ENCODE assay signal across 26 cellular contexts in genomic region chr14:76117789-76118188, GRCh38. TPM values are rescaled to one million over a fixed set of nuclear protein-coding genes. Genes with fewer than 3 reads are reported as not detected.
DNase-seq lines count a peak whose midpoint lies in the region; ATAC-seq and TF ChIP-seq lines count a peak whose summit lies in the region.
"Had no signal": no experiment of that assay in that cellular context is flagged by ENCODE, and none has a peak within 500 bp of the region (broad histone marks: within the 10 kb centered on the region; RNA-seq: fewer than 3 reads in every experiment).

No MANE protein-coding gene starts in this region.

- DNase-seq in DMS 273 treated with DMSO at 0.1 percent for 48 hours (lab: John Stamatoyannopoulos, UW), result peak; percentile 38
- DNase-seq in NCI-H146 (lab: John Stamatoyannopoulos, UW), result peak; percentile 90
- peak; percentile 77 for DNase-seq in NCI-H345 treated with DMSO at 0.1 percent for 48 hours (lab: John Stamatoyannopoulos, UW; ENCODE audit: unreplicated experiment)
- no peak for DNase-seq in endodermal cell
- DNase-seq in GM03348 (ENCODE audit: low spot score), result no peak
- DNase-seq: ACHN; activated B cell treated with CpG ODN at 0.5 μM for 24 hours; activated CD8-positive, alpha-beta T cell treated with anti-CD3 and anti-CD28 coated beads, Interleukin-2, amount 10 ng/mL, durations not matched to agents 7 days and 5 days; activated T-cell treated with anti-CD3 and anti-CD28 coated beads, Interleukin-2, amount 50 U/mL, for 48 hours; cerebellar nuclear complex; effector CD4-positive, alpha-beta T cell; esophagus squamous epithelium; left cardiac atrium; NCI-H1048; NCI-H526; stimulated activated CD8-positive, alpha-beta memory T cell treated with anti-CD3 and anti-CD28 coated beads, Interleukin-4, amount 100 ng/mL, for 48 hours had no signal

- WGBS in endodermal cell (ENCODE audit: insufficient coverage in 1 of 2, insufficient read length in 1 of 2), 2 experiments, result 84 to 93% methylated on average over 6 to 9 of the region's 9 CpGs

- TF ChIP-seq CTCF in endodermal cell (conservative IDR thresholded peaks at IDR 0.05), result no peak

- peaks cover 6% of the 10 kb centered on the region for H3K27me3 Mint-ChIP-seq in endodermal cell (ENCODE audit: insufficient read depth)
- peaks cover 18% of the 10 kb centered on the region for H3K27me3 Mint-ChIP-seq in activated T-helper 17 cell treated with anti-CD3 and anti-CD28 coated beads, Interleukin-2, amount 50 U/mL, for 72 hours

- H3K36me3 ChIP-seq in endodermal cell (ENCODE audit: control insufficient read depth, insufficient read depth, low read length), result no peaks in the 10 kb centered on the region
- H3K36me3 ChIP-seq: esophagus squamous epithelium, vagina had no signal

- peak overlapping the region; percentile 38 for H3K27ac ChIP-seq in endodermal cell (ENCODE audit: low read depth, low read length)
- H3K27ac ChIP-seq: esophagus squamous epithelium, KMS-11, vagina had no signal

- peaks cover 23% of the 10 kb centered on the region for H3K4me1 Mint-ChIP-seq in endodermal cell
- no peaks in the 10 kb centered on the region for H3K4me1 Mint-ChIP-seq in activated T-helper 17 cell treated with anti-CD3 and anti-CD28 coated beads, Interleukin-2, amount 50 U/mL, for 72 hours
- H3K4me1 Mint-ChIP-seq: activated B cell treated with CpG ODN at 0.5 μM for 24 hours, CD14-positive monocyte had no signal

- no peaks in the 10 kb centered on the region for H3K9me3 Mint-ChIP-seq in endodermal cell
- no peaks in the 10 kb centered on the region for H3K9me3 Mint-ChIP-seq in activated T-helper 17 cell treated with anti-CD3 and anti-CD28 coated beads, Interleukin-2, amount 50 U/mL, for 72 hours
- H3K9me3 Mint-ChIP-seq: activated B cell treated with CpG ODN at 0.5 μM for 24 hours; activated naive CD4-positive, alpha-beta T cell treated with anti-CD3 and anti-CD28 coated beads, Interleukin-2, amount 50 U/mL, for 72 hours; nephron; T-helper 2 cell treated with Interferon-gamma antibody and Interleukin-4, amounts not matched to agents 5 μg/mL and 100 μg/mL, for 36 hours had no signal

- no peak overlapping the region for H3K4me3 Mint-ChIP-seq in endodermal cell
- H3K4me3 Mint-ChIP-seq in activated T-helper 17 cell treated with anti-CD3 and anti-CD28 coated beads, Interleukin-2, amount 50 U/mL, for 72 hours, result no peak overlapping the region
- H3K4me3 Mint-ChIP-seq: activated B cell treated with CpG ODN at 0.5 μM for 24 hours; activated CD8-positive, alpha-beta T cell treated with anti-CD3 and anti-CD28 coated beads, Interleukin-2, amount 10 ng/mL, durations not matched to agents 7 days and 5 days; CD14-positive monocyte; mesothelial cell of epicardium; nephron; T-helper 2 cell treated with Interferon-gamma antibody and Interleukin-4, amounts not matched to agents 5 μg/mL and 100 μg/mL, for 36 hours had no signal

- H3K9me3 ChIP-seq in endodermal cell (ENCODE audit: control insufficient read depth, low read length), result no peaks in the 10 kb centered on the region
- H3K9me3 ChIP-seq: esophagus squamous epithelium, vagina had no signal

- no peak overlapping the region for H3K9ac ChIP-seq in endodermal cell (ENCODE audit: extremely low read depth, low read length, poor library complexity, severe bottlenecking)
- H3K9ac ChIP-seq: KMS-11 had no signal

- H3K4me1 ChIP-seq in endodermal cell (ENCODE audit: control insufficient read depth, insufficient read depth, low read length), result no peaks in the 10 kb centered on the region
- H3K4me1 ChIP-seq: esophagus squamous epithelium, vagina had no signal

- H3K27ac Mint-ChIP-seq in endodermal cell, result no peak overlapping the region
- no peak overlapping the region for H3K27ac Mint-ChIP-seq in activated T-helper 17 cell treated with anti-CD3 and anti-CD28 coated beads, Interleukin-2, amount 50 U/mL, for 72 hours
- H3K27ac Mint-ChIP-seq: activated B cell treated with CpG ODN at 0.5 μM for 24 hours; activated CD8-positive, alpha-beta T cell treated with anti-CD3 and anti-CD28 coated beads, Interleukin-2, amount 10 ng/mL, durations not matched to agents 7 days and 5 days; activated naive CD4-positive, alpha-beta T cell treated with anti-CD3 and anti-CD28 coated beads, Interleukin-2, amount 50 U/mL, for 72 hours; CD14-positive monocyte; mesothelial cell of epicardium; nephron; T-helper 2 cell treated with Interferon-gamma antibody and Interleukin-4, amounts not matched to agents 5 μg/mL and 100 μg/mL, for 36 hours had no signal

- H3K36me3 Mint-ChIP-seq in endodermal cell (ENCODE audit: low read depth), result no peaks in the 10 kb centered on the region
- no peaks in the 10 kb centered on the region for H3K36me3 Mint-ChIP-seq in activated T-helper 17 cell treated with anti-CD3 and anti-CD28 coated beads, Interleukin-2, amount 50 U/mL, for 72 hours (ENCODE audit: low read depth)
- H3K36me3 Mint-ChIP-seq: activated naive CD4-positive, alpha-beta T cell treated with anti-CD3 and anti-CD28 coated beads, Interleukin-2, amount 50 U/mL, for 72 hours; CD14-positive monocyte; mesothelial cell of epicardium had no signal

- H3K27me3 ChIP-seq in endodermal cell (ENCODE audit: control insufficient read depth, insufficient read depth, low read length, poor library complexity, severe bottlenecking), result no peaks in the 10 kb centered on the region
- H3K27me3 ChIP-seq: vagina had no signal

- ATAC-seq in GM18858 (IDR thresholded peaks at IDR 0.05; ENCODE audit: unreplicated experiment) (no peak), GM18861 (IDR thresholded peaks at IDR 0.05; ENCODE audit: unreplicated experiment) (no peak)
- no peak for ATAC-seq in activated T-helper 17 cell treated with anti-CD3 and anti-CD28 coated beads, Interleukin-2, amount 50 U/mL, for 72 hours (replicated peaks)
- ATAC-seq: activated CD8-positive, alpha-beta T cell treated with anti-CD3 and anti-CD28 coated beads, Interleukin-2, amount 10 ng/mL, durations not matched to agents 7 days and 5 days; activated naive CD4-positive, alpha-beta T cell treated with anti-CD3 and anti-CD28 coated beads, Interleukin-2, amount 50 U/mL, for 72 hours; left cardiac atrium had no signal

- no peak overlapping the region for H3K4me3 ChIP-seq in endodermal cell (ENCODE audit: low read length)
- H3K4me3 ChIP-seq: esophagus squamous epithelium, vagina had no signal

RNA-seq across cellular contexts. Expression of gene GPATCH2L, which starts 33.9 kb away (rescaled TPM):
- total RNA-seq in endodermal cell, result 100 to 1,000 TPM; 111 to 116 TPM
- 36.5 TPM for polyA plus RNA-seq in endodermal cell (2013, experiment 1 of 2)
- polyA plus RNA-seq in endodermal cell (2013, experiment 2 of 2), result 36.3 TPM
- 10 to 100 TPM; 62.5 to 83.8 TPM for total RNA-seq in activated T-helper 17 cell treated with anti-CD3 and anti-CD28 coated beads, Interleukin-2, amount 50 U/mL, for 72 hours

Comparison
In these comparisons a context has a peak if more than half of its experiments do, and no peak if none do; other contexts are left out.
1. DNase-seq: peak in DMS 273 treated with DMSO at 0.1 percent for 48 hours (single experiment), NCI-H146 (single experiment) and NCI-H345 treated with DMSO at 0.1 percent for 48 hours (single experiment); none in endodermal cell (single experiment) and GM03348 (single experiment).